Comparison of ENCODE assay signal across 9 cellular contexts in the genomic region with DNA sequence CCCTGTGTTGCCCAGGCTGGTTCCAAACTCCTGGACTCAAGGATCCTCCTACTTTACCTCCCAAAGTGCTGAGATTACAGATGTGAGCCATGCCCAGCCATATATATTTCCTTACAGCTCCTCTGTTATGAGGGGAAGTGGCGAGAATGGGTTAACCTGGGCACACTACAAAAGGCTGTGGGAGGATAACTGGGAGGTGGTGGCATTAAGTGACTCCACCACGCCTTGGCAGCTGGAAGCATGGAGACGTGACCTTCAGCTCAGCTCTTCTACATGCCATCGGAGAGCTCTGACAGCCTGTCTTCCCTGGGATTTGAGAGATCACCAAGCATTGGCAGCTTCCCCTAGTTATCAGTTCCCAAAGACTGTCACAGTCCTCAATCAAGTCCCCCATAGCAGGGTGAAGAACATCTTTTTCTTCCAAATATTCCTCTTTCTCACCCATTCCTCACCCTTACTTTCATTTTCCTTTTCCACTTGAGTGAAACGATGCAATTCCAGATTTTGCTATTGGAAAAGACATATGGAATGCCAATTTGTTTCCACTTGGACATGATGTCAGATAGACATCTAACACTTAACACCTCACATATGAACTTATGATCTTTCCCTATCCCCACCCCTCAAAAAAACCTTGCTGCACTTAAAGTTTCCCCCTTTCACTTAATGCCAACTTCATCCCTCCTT. TPM values are rescaled to one million over a fixed set of nuclear protein-coding genes. Genes with fewer than 3 reads are reported as not detected.
DNase-seq lines count a peak whose midpoint lies in the region; ATAC-seq and TF ChIP-seq lines count a peak whose summit lies in the region.
"Had no signal": no experiment of that assay in that cellular context is flagged by ENCODE, and none has a peak within 500 bp of the region (broad histone marks: within the 10 kb centered on the region; RNA-seq: fewer than 3 reads in every experiment).

No MANE protein-coding gene starts in this region.

- H3K4me1 ChIP-seq in OCI-LY3 (ENCODE audit: low read length), result peaks cover 59% of the 10 kb centered on the region
- peaks cover 15 to 55% (median 38%) of the 10 kb centered on the region in 3 donors for H3K4me1 ChIP-seq in esophagus squamous epithelium
- peaks cover 2 to 10% of the 10 kb centered on the region in 2 experiments for H3K4me1 ChIP-seq in trophoblast cell (ENCODE audit: control insufficient read depth in 1 of 2, insufficient read depth in 2 of 2, low read length in 2 of 2)
- peaks cover 21% of the 10 kb centered on the region for H3K4me1 ChIP-seq in effector memory CD4-positive, alpha-beta T cell (ENCODE audit: control insufficient read depth, insufficient read depth, low read length, poor library complexity, severe bottlenecking)

- H3K36me3 ChIP-seq in OCI-LY3 (replicated peaks; ENCODE audit: low read depth, low read length) (no peaks in the 10 kb centered on the region), esophagus squamous epithelium (no peaks in the 10 kb centered on the region), trophoblast cell (ENCODE audit: control insufficient read depth in 1 of 2, insufficient read depth in 2 of 2, low read length in 2 of 2) (no peaks in the 10 kb centered on the region)
- H3K36me3 ChIP-seq in effector memory CD4-positive, alpha-beta T cell (ENCODE audit: control insufficient read depth, insufficient read depth, low read length), result no peaks in the 10 kb centered on the region

- peak overlapping the region; percentile 98 for H3K4me2 ChIP-seq in OCI-LY3 (ENCODE audit: low read length)
- no peak overlapping the region for H3K4me2 ChIP-seq in trophoblast cell (ENCODE audit: low read length)

- H3K4ac ChIP-seq in trophoblast cell (ENCODE audit: low read depth, low read length), result no peak overlapping the region

- peaks cover 8% of the 10 kb centered on the region for H3K79me1 ChIP-seq in trophoblast cell (ENCODE audit: low read length)

- no peak overlapping the region for H3K14ac ChIP-seq in trophoblast cell (ENCODE audit: low read length)

- 28 to 38% methylated on average over 4 to 5 of the region's 5 CpGs for WGBS in esophagus squamous epithelium, 2 donors
- 100% methylated on average over 1 of the region's 5 CpGs for WGBS in trophoblast cell (ENCODE audit: extremely low coverage, insufficient coverage, insufficient read length)

- no peak for TF ChIP-seq POLR2A in esophagus squamous epithelium (IDR thresholded peaks at IDR 0.05)

- no peak overlapping the region for H2BK120ac ChIP-seq in trophoblast cell (ENCODE audit: insufficient read depth, low read length, poor library complexity)

- H4K20me1 ChIP-seq in OCI-LY3 (ENCODE audit: insufficient read depth, low read length), result no peaks in the 10 kb centered on the region

- no peak overlapping the region for H3K9ac ChIP-seq in OCI-LY3 (ENCODE audit: low read length)
- no peak overlapping the region for H3K9ac ChIP-seq in trophoblast cell (ENCODE audit: low read length)

- TF ChIP-seq CTCF in OCI-LY3 (IDR thresholded peaks at IDR 0.05; ENCODE audit: low read depth, low read length) (no peak), esophagus squamous epithelium (IDR thresholded peaks at IDR 0.05) (no peak)

- H2AK5ac ChIP-seq in trophoblast cell (ENCODE audit: low read length), result peak overlapping the region; percentile 12

- H4K8ac ChIP-seq in trophoblast cell (ENCODE audit: low read depth, low read length), result peak overlapping the region; percentile 51

- H3K79me2 ChIP-seq in OCI-LY3 (ENCODE audit: low read length) (no peaks in the 10 kb centered on the region), trophoblast cell (ENCODE audit: control insufficient read depth, insufficient read depth, low read length, poor library complexity) (no peaks in the 10 kb centered on the region)

- in situ Hi-C loops in Caki2 (cut with HindIII; ENCODE audit: low pct_unique_long_range_greater_than_20kb, low sequenced_read_pairs), result no loop called here

- no peak overlapping the region for H3K18ac ChIP-seq in trophoblast cell (ENCODE audit: low read length)

- H4K12ac ChIP-seq in trophoblast cell (ENCODE audit: low read depth, low read length), result no peak overlapping the region

- intact Hi-C loops in esophagus squamous epithelium (cut with DNase I), result no loop called here

- H3K4me3 ChIP-seq in OCI-LY3 (ENCODE audit: low read length), result peak overlapping the region; percentile 74
- H3K4me3 ChIP-seq in esophagus squamous epithelium, result peak overlapping the region; percentile 16 to 60 (median 38)
- H3K4me3 ChIP-seq in trophoblast cell (ENCODE audit: low read depth, low read length), result no peak overlapping the region
- no peak overlapping the region for H3K4me3 ChIP-seq in effector memory CD4-positive, alpha-beta T cell (ENCODE audit: insufficient read depth, low read depth, low read length, poor library complexity, severe bottlenecking)

- H3K27me3 ChIP-seq in OCI-LY3 (ENCODE audit: low read depth, low read length) (peaks cover 13% of the 10 kb centered on the region), esophagus squamous epithelium (no peaks in the 10 kb centered on the region), trophoblast cell (ENCODE audit: insufficient read depth, low read length) (no peaks in the 10 kb centered on the region)
- no peaks in the 10 kb centered on the region for H3K27me3 ChIP-seq in effector memory CD4-positive, alpha-beta T cell (replicated peaks; ENCODE audit: control insufficient read depth, insufficient read depth, low read length, poor library complexity, severe bottlenecking)

- no peak overlapping the region for H2BK5ac ChIP-seq in trophoblast cell (ENCODE audit: low read depth, low read length, poor library complexity)

- DNase-seq in Caki2 (ENCODE audit: low read depth) (peak; percentile 54), esophagus squamous epithelium (lab: John Stamatoyannopoulos, UW) (no peak), trophoblast cell (no peak), DMS114 treated with DMSO at 0.1 percent for 48 hours (lab: John Stamatoyannopoulos, UW; ENCODE audit: unreplicated experiment) (no peak)
- DNase-seq in stimulated activated CD4-positive, alpha-beta T cell treated with anti-CD3 and anti-CD28 coated beads, Interleukin-4, amount 100 ng/mL, for 1 hour, result no peak
- DNase-seq in effector memory CD4-positive, alpha-beta T cell, result no peak

- H2AFZ ChIP-seq in OCI-LY3 (ENCODE audit: low read depth, low read length) (no peak overlapping the region), trophoblast cell (ENCODE audit: insufficient read depth, low read length, poor library complexity) (no peak overlapping the region)

- no peak overlapping the region for H4K91ac ChIP-seq in trophoblast cell (ENCODE audit: low read depth, low read length)

- H2BK12ac ChIP-seq in trophoblast cell (ENCODE audit: low read length), result peak overlapping the region; percentile 42

- no peak overlapping the region for H3K27ac ChIP-seq in OCI-LY3 (ENCODE audit: low read length)
- H3K27ac ChIP-seq in esophagus squamous epithelium, result peak overlapping the region; percentile 63 to 71 (median 68)
- H3K27ac ChIP-seq in trophoblast cell (ENCODE audit: low read depth, low read length), result no peak overlapping the region
- no peak overlapping the region for H3K27ac ChIP-seq in effector memory CD4-positive, alpha-beta T cell (ENCODE audit: insufficient read depth, low read length, poor library complexity, severe bottlenecking)

- ATAC-seq in GM21737 (IDR thresholded peaks at IDR 0.05; ENCODE audit: unreplicated experiment), result no peak
- ATAC-seq: stimulated activated effector memory CD8-positive, alpha-beta T cell treated with anti-CD3 and anti-CD28 coated beads, Interleukin-12 subunit alpha, Interleukin-12 subunit beta, amount 100 ng/mL, for 72 hours had no signal

- H3K9me3 ChIP-seq in OCI-LY3 (ENCODE audit: insufficient read depth, low read length) (no peaks in the 10 kb centered on the region), esophagus squamous epithelium (no peaks in the 10 kb centered on the region), trophoblast cell (ENCODE audit: insufficient read depth, low read depth, low read length) (no peaks in the 10 kb centered on the region)
- H3K9me3 ChIP-seq in effector memory CD4-positive, alpha-beta T cell (ENCODE audit: control insufficient read depth, low read length), result no peaks in the 10 kb centered on the region

- H3K23ac ChIP-seq in trophoblast cell (ENCODE audit: low read length), result no peak overlapping the region

RNA-seq across cellular contexts. Expression of a gene that starts 48.5 kb away (rescaled TPM):
- total RNA-seq in Caki2 (2014; rRNA removed; shearing (Covaris generic); ENCODE audit: low replicate concordance), result 18.8 and 36.5 TPM in 2 replicates
- total RNA-seq in esophagus squamous epithelium, result 10 to 100 TPM; 33.8 to 77.8 (median 56.7) TPM
- polyA plus RNA-seq in trophoblast cell (2013), result 3.8 and 4.5 TPM in 2 replicates

Comparison
In these comparisons a context has a peak if more than half of its experiments do, and no peak if none do; other contexts are left out.
1. H3K27ac ChIP-seq: peak in esophagus squamous epithelium (4 of 4); none in OCI-LY3 (single experiment), trophoblast cell (single experiment) and effector memory CD4-positive, alpha-beta T cell (single experiment).
2. H3K4me3 ChIP-seq: peak in OCI-LY3 (single experiment) and esophagus squamous epithelium (4 of 4); none in trophoblast cell (single experiment) and effector memory CD4-positive, alpha-beta T cell (single experiment).